8 cellular contexts compared by ENCODE assay signal in the genomic region with DNA sequence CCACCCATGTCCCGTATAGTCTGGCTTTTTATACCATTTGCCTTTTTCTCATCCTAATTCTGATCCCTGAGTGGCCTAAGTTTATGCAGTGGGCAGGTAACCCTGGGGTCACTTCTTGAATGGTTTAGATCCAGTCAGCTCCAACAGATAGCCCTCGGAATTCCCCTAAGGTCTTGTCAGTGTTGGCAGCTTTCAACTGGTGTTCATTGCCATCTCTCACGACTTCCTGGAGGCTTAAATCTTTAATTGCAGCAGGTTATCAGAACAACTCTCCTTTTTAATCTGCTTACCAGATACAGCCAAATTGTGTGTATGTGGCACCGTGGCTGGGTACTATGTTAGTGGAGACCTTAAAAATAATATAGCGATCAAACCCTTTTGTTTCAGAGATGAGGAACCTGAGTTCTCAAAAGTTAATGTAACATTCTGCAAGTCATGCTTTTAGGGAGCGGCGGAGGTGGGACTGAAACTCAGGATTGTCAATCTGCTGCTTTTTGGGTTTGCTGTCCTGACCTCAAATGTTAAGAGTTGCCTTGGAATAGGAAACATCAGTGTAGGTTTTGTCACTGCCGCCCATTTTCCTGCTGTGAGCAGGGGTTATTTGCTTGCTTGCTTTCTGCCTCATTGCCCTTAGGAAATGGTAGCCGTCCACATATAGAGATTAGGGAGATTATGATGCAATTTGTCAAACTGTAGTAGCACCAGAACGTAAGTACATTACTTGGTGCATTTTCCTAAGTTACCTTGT. TPM values are rescaled to one million over a fixed set of nuclear protein-coding genes. Genes with fewer than 3 reads are reported as not detected.
DNase-seq lines count a peak whose midpoint lies in the region; ATAC-seq and TF ChIP-seq lines count a peak whose summit lies in the region.

No MANE protein-coding gene starts in this region.

- peak overlapping the region; percentile 84 for H3K9ac ChIP-seq in HUES64 (ENCODE audit: low read depth, low read length)
- H3K9ac ChIP-seq in adipocyte (ENCODE audit: low read length) = peak overlapping the region; percentile 96

- H3K4me3 ChIP-seq in HUES64 (ENCODE audit: low read length) (peak overlapping the region; percentile 87), adipocyte (ENCODE audit: low read length) (peak overlapping the region; percentile 96), kidney epithelial cell (ENCODE audit: low read depth, low read length) (peak overlapping the region; percentile 91)

- peak; percentile 23 for ATAC-seq in GM19455 (IDR thresholded peaks at IDR 0.05; ENCODE audit: unreplicated experiment)

- H3K27ac ChIP-seq in HUES64 (ENCODE audit: low read depth, low read length) (peak overlapping the region; percentile 69; the same call in 1 of the 2 replicates), temporal lobe (ENCODE audit: low read depth, low read length) (peak overlapping the region; percentile 76)

- 66% methylated on average over 10 of the region's 10 CpGs for WGBS in HUES64

- H3K36me3 ChIP-seq in HUES64 (ENCODE audit: insufficient read depth, low read length) = peaks cover 32% of the 10 kb centered on the region
- H3K36me3 ChIP-seq in adipocyte (ENCODE audit: control insufficient read depth, insufficient read depth, low read length, severe bottlenecking) = peaks cover 35% of the 10 kb centered on the region
- peaks cover 1% of the 10 kb centered on the region for H3K36me3 ChIP-seq in kidney epithelial cell (ENCODE audit: control insufficient read depth, insufficient read depth, low read length)

- H3K9me3 ChIP-seq in HUES64 (ENCODE audit: insufficient read depth, low read depth, low read length) = no peaks in the 10 kb centered on the region
- H3K9me3 ChIP-seq in adipocyte (ENCODE audit: control insufficient read depth, low read length) = no peaks in the 10 kb centered on the region

- peaks cover 3% of the 10 kb centered on the region; the same call in 1 of the 2 replicates for H3K4me1 ChIP-seq in HUES64 (ENCODE audit: insufficient read depth, low read length)
- peaks cover 32% of the 10 kb centered on the region for H3K4me1 ChIP-seq in adipocyte (ENCODE audit: control insufficient read depth, insufficient read depth, low read length)

- peak; percentile 21 for DNase-seq in Daoy (ENCODE audit: low read depth)
- DNase-seq in adipocyte (ENCODE audit: low read depth) = no peak
- no peak for DNase-seq in kidney epithelial cell (ENCODE audit: low read depth)
- no peak for DNase-seq in inferior parietal cortex (ENCODE audit: extremely low spot score)
- DNase-seq in SK-N-DZ (ENCODE audit: low spot score) = no peak

- no peak for TF ChIP-seq CTCF in kidney epithelial cell (IDR thresholded peaks at IDR 0.05; ENCODE audit: insufficient read depth, low read length, poor library complexity, severe bottlenecking)

- no peaks in the 10 kb centered on the region for H3K27me3 ChIP-seq in HUES64 (ENCODE audit: insufficient read depth, low read length)
- H3K27me3 ChIP-seq in adipocyte (replicated peaks; ENCODE audit: control insufficient read depth, insufficient read depth, low read length) = no peaks in the 10 kb centered on the region
- no peaks in the 10 kb centered on the region for H3K27me3 ChIP-seq in kidney epithelial cell (ENCODE audit: control insufficient read depth, insufficient read depth, low read length)

RNA-seq across cellular contexts. Expression of a gene that starts 0.8 kb away (rescaled TPM):
- 163 and 168 TPM in 2 replicates for total RNA-seq in Daoy (2014; rRNA removed; shearing (Covaris generic))
- 82.5 TPM for polyA plus RNA-seq in HUES64 (2013, experiment 1 of 2)
- 83.8 TPM for polyA plus RNA-seq in HUES64 (2013, experiment 2 of 2)
- total RNA-seq in kidney epithelial cell (42.6 and 68.8 TPM in 2 replicates), temporal lobe (55.1 TPM)
- polyA plus RNA-seq in SK-N-DZ (2014; cell fraction: cytosol; rRNA removed) = 154 and 299 TPM in 2 replicates
- 118 and 125 TPM in 2 replicates for polyA plus RNA-seq in SK-N-DZ (2014; cell fraction: nucleus; rRNA removed)
